7 cellular contexts compared by ENCODE assay signal in genomic region chr9:19464061-19464763, GRCh38. TPM values are rescaled to one million over a fixed set of nuclear protein-coding genes. Genes with fewer than 3 reads are reported as not detected.
DNase-seq lines count a peak whose midpoint lies in the region; ATAC-seq and TF ChIP-seq lines count a peak whose summit lies in the region.

No MANE protein-coding gene starts in this region.

- DNase-seq in OCI-LY7 (ENCODE audit: low spot score) (no peak), fibroblast of villous mesenchyme (ENCODE audit: low read depth) (no peak), stomach (no peak), GDM1 (lab: John Stamatoyannopoulos, UW) (no peak)
- no peak for DNase-seq in activated CD4-positive, CD25-positive, alpha-beta regulatory T cell treated with anti-CD3 and anti-CD28 coated beads, Interleukin-2, amount 50 U/mL, for 72 hours

- POLR2A ChIA-PET in OCI-LY7 (lab: Charles Lee): interaction anchor here (0.6 kb wide), 1 partner anchor 28 kb away, joined by 3 read pairs; no protein-coding TSS in a partner anchor

- 73 to 85% (median 74%) methylated on average over 20 to 23 of the region's 23 CpGs for WGBS in stomach, 5 donors

- H3K4me1 ChIP-seq in OCI-LY7 (ENCODE audit: insufficient read depth, low read length, poor library complexity, severe bottlenecking): no peaks in the 10 kb centered on the region
- peaks cover 8 to 13% (median 11%) of the 10 kb centered on the region in 4 donors for H3K4me1 ChIP-seq in stomach

- H3K9me3 ChIP-seq in OCI-LY7 (ENCODE audit: low read length) (no peaks in the 10 kb centered on the region), stomach (no peaks in the 10 kb centered on the region)

- H3K27ac ChIP-seq in OCI-LY7 (ENCODE audit: low read depth, low read length, poor library complexity, severe bottlenecking) (no peak overlapping the region), stomach (peak overlapping the region in 1 of 5 donors; percentile 70)

- no peaks in the 10 kb centered on the region for H4K20me1 ChIP-seq in OCI-LY7 (ENCODE audit: insufficient read depth, low read length)

- CTCF ChIA-PET in OCI-LY7 (lab: Charles Lee; ENCODE audit: unreplicated experiment): interaction anchor here (1.5 kb wide), 1 partner anchor 326 kb away, joined by 3 read pairs; no protein-coding TSS in a partner anchor

- H3K4me3 ChIP-seq in OCI-LY7 (ENCODE audit: low read depth, low read length, poor library complexity, severe bottlenecking) (peak overlapping the region; percentile 66), fibroblast of villous mesenchyme (ENCODE audit: low read depth, low read length) (peak overlapping the region; percentile 33), stomach (peak overlapping the region; percentile 52 to 64 (median 60))

- no peaks in the 10 kb centered on the region for H3K9me2 ChIP-seq in OCI-LY7 (ENCODE audit: insufficient read depth, low read length)

- no peak for TF ChIP-seq EP300 in stomach (IDR thresholded peaks at IDR 0.05)

- TF ChIP-seq CTCF in OCI-LY7 (conservative IDR thresholded peaks at IDR 0.05; ENCODE audit: low read length) (no peak), fibroblast of villous mesenchyme (IDR thresholded peaks at IDR 0.05; ENCODE audit: insufficient read depth, low read depth, low read length) (no peak), stomach (IDR thresholded peaks at IDR 0.05) (no peak)

- H2AFZ ChIP-seq in OCI-LY7 (ENCODE audit: low read length): no peak overlapping the region

- ATAC-seq in GM21529 (IDR thresholded peaks at IDR 0.05; ENCODE audit: unreplicated experiment): peak; percentile 3
- no peak for ATAC-seq in HG03039 (IDR thresholded peaks at IDR 0.05; ENCODE audit: unreplicated experiment)

- intact Hi-C loops in OCI-LY7 (cut with micrococcal nuclease; ENCODE audit: unreplicated experiment) (no loop called here), stomach (cut with DNase I; ENCODE audit: low total_unique reads) (no loop called here)

- no peaks in the 10 kb centered on the region for H3K27me3 ChIP-seq in stomach

- no TSS peak for BruUV-seq in OCI-LY7 (replicated peaks; lab: Mats Ljungman, UMichigan)

- peak overlapping the region; percentile 66 for H3K4me2 ChIP-seq in OCI-LY7 (ENCODE audit: low read length)

- H3K36me3 ChIP-seq in OCI-LY7 (ENCODE audit: insufficient read depth, low read length): no peaks in the 10 kb centered on the region
- no peaks in the 10 kb centered on the region for H3K36me3 ChIP-seq in stomach

- no peak for TF ChIP-seq POLR2A in stomach (IDR thresholded peaks at IDR 0.05)

- no peaks in the 10 kb centered on the region for H3K79me2 ChIP-seq in OCI-LY7 (ENCODE audit: insufficient read depth, low read depth, low read length)

RNA-seq across cellular contexts. Expression of gene ACER2, which starts 55.4 kb away (rescaled TPM):
- total RNA-seq in OCI-LY7 (2014; rRNA removed; shearing (Covaris generic)): 1.4 and 1.6 TPM in 2 replicates
- total RNA-seq in OCI-LY7 (2022) (1.8 and 2.7 TPM in 2 replicates), fibroblast of villous mesenchyme (0.64 and 4.7 TPM in 2 replicates), stomach (10 to 100 TPM in 4 of 5 donors, not detected in 1; 20.5 to 54.3 (median 37.8) TPM)
- polyA plus RNA-seq in stomach: 1 to 10 TPM in 2 of 3 donors, under 1 TPM in 1; 0.23 to 7.8 (median 4.5) TPM
